ENCODE assay signal across 1 cellular context in genomic region chr1:226863446-226863845, GRCh38.
TF ChIP-seq lines count a peak whose summit lies in the region.

No MANE protein-coding gene starts in this region.

TF ChIP-seq in GM23338, 12 proteins besides CTCF, POLR2A, EP300 and RAD21 (continued from another document):
- TF ChIP-seq ZNF462 (CRISPR knock-in tag; IDR thresholded peaks at IDR 0.05) (no peak), ZNF331 (CRISPR knock-in tag; IDR thresholded peaks at IDR 0.05; ENCODE audit: low read depth) (no peak), EZH2 (IDR thresholded peaks at IDR 0.05; ENCODE audit: low read depth, unreplicated experiment) (no peak), ZNF114 (CRISPR knock-in tag; IDR thresholded peaks at IDR 0.05) (no peak), STAT1 (IDR thresholded peaks at IDR 0.05; ENCODE audit: unreplicated experiment) (no peak), NANOG (IDR thresholded peaks at IDR 0.05; ENCODE audit: borderline replicate concordance) (no peak), EZH2phosphoT487 (IDR thresholded peaks at IDR 0.05; ENCODE audit: unreplicated experiment) (no peak), POLR2AphosphoS5 (IDR thresholded peaks at IDR 0.05; ENCODE audit: low read depth) (no peak), CREB1 (CRISPR knock-in tag; IDR thresholded peaks at IDR 0.05; ENCODE audit: low read depth) (no peak)
- TF ChIP-seq, protein P1, sequence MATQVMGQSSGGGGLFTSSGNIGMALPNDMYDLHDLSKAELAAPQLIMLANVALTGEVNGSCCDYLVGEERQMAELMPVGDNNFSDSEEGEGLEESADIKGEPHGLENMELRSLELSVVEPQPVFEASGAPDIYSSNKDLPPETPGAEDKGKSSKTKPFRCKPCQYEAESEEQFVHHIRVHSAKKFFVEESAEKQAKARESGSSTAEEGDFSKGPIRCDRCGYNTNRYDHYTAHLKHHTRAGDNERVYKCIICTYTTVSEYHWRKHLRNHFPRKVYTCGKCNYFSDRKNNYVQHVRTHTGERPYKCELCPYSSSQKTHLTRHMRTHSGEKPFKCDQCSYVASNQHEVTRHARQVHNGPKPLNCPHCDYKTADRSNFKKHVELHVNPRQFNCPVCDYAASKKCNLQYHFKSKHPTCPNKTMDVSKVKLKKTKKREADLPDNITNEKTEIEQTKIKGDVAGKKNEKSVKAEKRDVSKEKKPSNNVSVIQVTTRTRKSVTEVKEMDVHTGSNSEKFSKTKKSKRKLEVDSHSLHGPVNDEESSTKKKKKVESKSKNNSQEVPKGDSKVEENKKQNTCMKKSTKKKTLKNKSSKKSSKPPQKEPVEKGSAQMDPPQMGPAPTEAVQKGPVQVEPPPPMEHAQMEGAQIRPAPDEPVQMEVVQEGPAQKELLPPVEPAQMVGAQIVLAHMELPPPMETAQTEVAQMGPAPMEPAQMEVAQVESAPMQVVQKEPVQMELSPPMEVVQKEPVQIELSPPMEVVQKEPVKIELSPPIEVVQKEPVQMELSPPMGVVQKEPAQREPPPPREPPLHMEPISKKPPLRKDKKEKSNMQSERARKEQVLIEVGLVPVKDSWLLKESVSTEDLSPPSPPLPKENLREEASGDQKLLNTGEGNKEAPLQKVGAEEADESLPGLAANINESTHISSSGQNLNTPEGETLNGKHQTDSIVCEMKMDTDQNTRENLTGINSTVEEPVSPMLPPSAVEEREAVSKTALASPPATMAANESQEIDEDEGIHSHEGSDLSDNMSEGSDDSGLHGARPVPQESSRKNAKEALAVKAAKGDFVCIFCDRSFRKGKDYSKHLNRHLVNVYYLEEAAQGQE (IDR thresholded peaks at IDR 0.05; ENCODE audit: unreplicated experiment): no peak
